ENCODE assay signal across 20 cellular contexts in the genomic region with DNA sequence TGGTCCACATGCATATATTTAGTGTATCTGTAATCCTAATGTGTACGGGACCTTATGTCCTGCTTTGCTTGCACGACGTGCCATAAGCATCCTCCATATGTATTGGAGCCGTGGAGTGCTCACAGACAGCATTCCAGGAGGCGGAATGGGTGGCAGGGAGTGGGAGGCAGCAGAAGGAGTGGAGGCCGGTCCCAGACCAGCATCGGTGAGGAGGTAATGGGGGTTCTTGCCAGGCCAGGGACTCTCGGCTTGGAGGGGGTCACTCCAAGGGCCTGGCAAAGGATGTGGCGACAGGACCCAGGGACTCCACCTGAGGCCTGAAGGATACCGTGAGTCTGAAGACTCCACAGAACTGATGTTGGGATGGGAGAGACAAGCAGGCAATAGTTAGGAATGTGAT.
A peak's percentile ranks its signal among the peaks of the same experiment; 100 is the strongest.
DNase-seq lines count a peak whose midpoint lies in the region; ATAC-seq and TF ChIP-seq lines count a peak whose summit lies in the region.
"Had no signal": no experiment of that assay in that cellular context is flagged by ENCODE, and none has a peak within 500 bp of the region (broad histone marks: within the 10 kb centered on the region; RNA-seq: fewer than 3 reads in every experiment).

No MANE protein-coding gene starts in this region.

- H3T11ph ChIP-seq in H9 (ENCODE audit: low read length): no peak overlapping the region

- H3K14ac ChIP-seq in H9 (ENCODE audit: insufficient read depth, low read length) (no peak overlapping the region), neuronal stem cell (ENCODE audit: low read length) (no peak overlapping the region)

- peaks cover 3% of the 10 kb centered on the region for H3K27me3 Mint-ChIP-seq in H9 (ENCODE audit: low read depth)

- H3K4ac ChIP-seq in H9 (ENCODE audit: low read depth, low read length) (no peak overlapping the region), neuronal stem cell (ENCODE audit: low read length) (no peak overlapping the region)

- no peak overlapping the region for H3K4me3 Mint-ChIP-seq in H9
- H3K4me3 Mint-ChIP-seq: B cell; CD4-positive, alpha-beta memory T cell; GM23338 had no signal

- H3K56ac ChIP-seq in H9 (ENCODE audit: insufficient read length, low read depth, low read length): no peak overlapping the region

- no peaks in the 10 kb centered on the region for H3K4me1 ChIP-seq in H9 (ENCODE audit: insufficient read depth, low read length)
- H3K4me1 ChIP-seq in neuronal stem cell (ENCODE audit: control insufficient read depth in 2 of 2, insufficient read depth in 1 of 2, low read depth in 1 of 2, low read length in 2 of 2): peaks cover 0 to 12% of the 10 kb centered on the region in 2 donors
- H3K4me1 ChIP-seq in spleen: no peaks in the 10 kb centered on the region

- no peak for TF ChIP-seq POLR2A in spleen (IDR thresholded peaks at IDR 0.05)

- peaks cover 0 to 2% of the 10 kb centered on the region in 2 experiments; a peak in 2 of 5 replicates for H3K9me3 Mint-ChIP-seq in H9
- H3K9me3 Mint-ChIP-seq: CD4-positive, alpha-beta memory T cell; GM23338 had no signal

- H3K9ac ChIP-seq in H9 (ENCODE audit: extremely low read depth, insufficient read length, low read length): no peak overlapping the region
- H3K9ac ChIP-seq in neuronal stem cell (ENCODE audit: low read depth, low read length, poor library complexity): no peak overlapping the region

- no peak overlapping the region; a peak in 1 of 7 replicates for H3K27ac Mint-ChIP-seq in H9
- H3K27ac Mint-ChIP-seq: B cell, GM23338 had no signal

- H3K27ac ChIP-seq in H9 (ENCODE audit: insufficient read length, low read depth, low read length) (no peak overlapping the region), neuronal stem cell (replicated peaks; ENCODE audit: low read length) (no peak overlapping the region), spleen (no peak overlapping the region)
- H3K27ac ChIP-seq: 22Rv1 had no signal

- peaks cover 24 to 40% of the 10 kb centered on the region in 2 experiments for H3K4me1 Mint-ChIP-seq in H9
- H3K4me1 Mint-ChIP-seq: B cell had no signal

- H3K36me3 ChIP-seq in neuronal stem cell (replicated peaks in 1 of 2; ENCODE audit: control insufficient read depth in 2 of 2, insufficient read depth in 2 of 2, low read length in 2 of 2): no peaks in the 10 kb centered on the region
- H3K36me3 ChIP-seq in spleen: no peaks in the 10 kb centered on the region

- H4K20me1 ChIP-seq in H9 (ENCODE audit: control insufficient read depth, insufficient read depth, insufficient read length): no peaks in the 10 kb centered on the region

- no peaks in the 10 kb centered on the region for H3K27me3 ChIP-seq in H9 (ENCODE audit: insufficient read depth, low read length)
- peaks cover 0 to 50% (median 0%) of the 10 kb centered on the region in 3 experiments for H3K27me3 ChIP-seq in neuronal stem cell (ENCODE audit: control insufficient read depth in 3 of 3, insufficient read depth in 3 of 3, low read depth in 1 of 3, low read length in 3 of 3)
- H3K27me3 ChIP-seq in spleen (replicated peaks in 1 of 7): peaks cover 0 to 57% (median 7%) of the 10 kb centered on the region in 7 donors

- no peak for ATAC-seq in Right ventricle myocardium inferior
- ATAC-seq in HG03354 (IDR thresholded peaks at IDR 0.05; ENCODE audit: poor library complexity, severe bottlenecking, unreplicated experiment): no peak
- no peak for ATAC-seq in GM18867 (IDR thresholded peaks at IDR 0.05; ENCODE audit: unreplicated experiment)
- ATAC-seq: GM12878, GM23338 had no signal

- H3K23me2 ChIP-seq in H9 (ENCODE audit: insufficient read length, low read depth, low read length, poor library complexity, severe bottlenecking): no peaks in the 10 kb centered on the region

- no peak overlapping the region for H3K4me2 ChIP-seq in H9 (ENCODE audit: insufficient read depth, insufficient read length, low read length)
- no peak overlapping the region for H3K4me2 ChIP-seq in neuronal stem cell (ENCODE audit: insufficient read depth, low read length, poor library complexity, severe bottlenecking)
- H3K4me2 ChIP-seq: GM23338 had no signal

- peak; percentile 7 for DNase-seq in cardiac septum (ENCODE audit: low spot score)
- DNase-seq in Right ventricle myocardium inferior (ENCODE audit: missing footprints): no peak
- peak; percentile 19 for DNase-seq in H9
- DNase-seq in neuronal stem cell (ENCODE audit: low spot score): no peak
- DNase-seq in spleen: peak; percentile 34
- DNase-seq in NCI-H82 treated with DMSO at 0.1 percent for 48 hours (lab: John Stamatoyannopoulos, UW; ENCODE audit: unreplicated experiment): no peak
- DNase-seq: C1 segment of cervical spinal cord; Calu3; CD4-positive, alpha-beta memory T cell; COR-L47; DMS153; DND-41; GDM1; HCEC 1CT had no signal

- H2BK120ac ChIP-seq in H9 (ENCODE audit: low read depth, low read length, poor library complexity, severe bottlenecking) (no peak overlapping the region), neuronal stem cell (ENCODE audit: low read depth, low read length) (no peak overlapping the region)

- WGBS in H9 (ENCODE audit: extremely low coverage, insufficient read length, low lambda C conversion rate): no CpG with 5 or more reads among the region's 10 CpGs
- no CpG with 5 or more reads among the region's 10 CpGs for WGBS in neuronal stem cell (ENCODE audit: extremely low coverage in 2 of 2, insufficient read length in 2 of 2, insufficient replicate concordance in 1 of 2), 2 donors
- WGBS in spleen, 5 donors: 90 to 96% (median 96%) methylated on average over 10 of the region's 10 CpGs

- H3K79me2 ChIP-seq in H9 (ENCODE audit: insufficient read depth, low read length): no peaks in the 10 kb centered on the region

- H3K18ac ChIP-seq in H9 (ENCODE audit: insufficient read length, low read depth, low read length) (no peak overlapping the region), neuronal stem cell (ENCODE audit: low read length) (peak overlapping the region; percentile 45)

- H3K36me3 Mint-ChIP-seq in H9 (ENCODE audit: insufficient read depth in 1 of 3, low read depth in 3 of 3): peaks cover 0 to 3% (median under 1%) of the 10 kb centered on the region in 3 experiments; a peak in 3 of 7 replicates
- H3K36me3 Mint-ChIP-seq: CD4-positive, alpha-beta memory T cell had no signal

- peak overlapping the region; percentile 40 for H4K8ac ChIP-seq in H9 (replicated peaks; ENCODE audit: insufficient read length, low read depth, low read length)
- H4K8ac ChIP-seq in neuronal stem cell (ENCODE audit: low read depth, low read length): no peak overlapping the region

- H2BK12ac ChIP-seq in H9 (ENCODE audit: insufficient read length, low read depth, low read length): no peak overlapping the region
- H2BK12ac ChIP-seq in neuronal stem cell (ENCODE audit: low read length): no peak overlapping the region

- no peak overlapping the region for H3K4me3 ChIP-seq in neuronal stem cell (ENCODE audit: low read length in 2 of 2)
- H3K4me3 ChIP-seq in spleen: no peak overlapping the region
- H3K4me3 ChIP-seq: GM12878, GM23338 had no signal

- H3K9me3 ChIP-seq in H9 (ENCODE audit: control insufficient read depth, low read depth, low read length) (no peaks in the 10 kb centered on the region), neuronal stem cell (replicated peaks in 1 of 2; ENCODE audit: control insufficient read depth in 2 of 2, insufficient read depth in 1 of 2, low read depth in 1 of 2, low read length in 2 of 2) (no peaks in the 10 kb centered on the region), spleen (no peaks in the 10 kb centered on the region)

- H2AFZ ChIP-seq in H9 (ENCODE audit: low read length) (no peak overlapping the region), neuronal stem cell (ENCODE audit: low read length) (no peak overlapping the region)
- H2AFZ ChIP-seq: GM23338 had no signal

- no peak for TF ChIP-seq CTCF in H9 (conservative IDR thresholded peaks at IDR 0.05)
- no peak for TF ChIP-seq CTCF in spleen (IDR thresholded peaks at IDR 0.05 in 8 of 11, conservative IDR thresholded peaks at IDR 0.05 in 3 of 11)

- H4K91ac ChIP-seq in H9 (ENCODE audit: insufficient read length, low read depth, low read length) (no peak overlapping the region), neuronal stem cell (ENCODE audit: low read depth, low read length, poor library complexity) (no peak overlapping the region)

- H3K79me1 ChIP-seq in H9 (ENCODE audit: insufficient read depth, low read depth, low read length, poor library complexity, severe bottlenecking): no peaks in the 10 kb centered on the region
- no peaks in the 10 kb centered on the region for H3K79me1 ChIP-seq in neuronal stem cell (ENCODE audit: low read depth, low read length)

- intact Hi-C loops in cardiac septum (cut with DNase I): no loop called here
- intact Hi-C loops in Right ventricle myocardium inferior (cut with DNase I): no loop called here
- intact Hi-C loops in spleen (cut with DNase I; ENCODE audit: low total_unique reads): no loop called here

- H3K23ac ChIP-seq in H9 (ENCODE audit: insufficient read length, low read depth, low read length): no peak overlapping the region
- H3K23ac ChIP-seq in neuronal stem cell (ENCODE audit: low read depth, low read length, poor library complexity): peak overlapping the region; percentile 29

- H2BK5ac ChIP-seq in H9 (ENCODE audit: insufficient read length, low read length) (no peak overlapping the region), neuronal stem cell (ENCODE audit: low read length) (no peak overlapping the region)

- H2BK20ac ChIP-seq in H9 (ENCODE audit: low read depth, low read length, poor library complexity, severe bottlenecking): no peak overlapping the region

- no peak overlapping the region for H4K5ac ChIP-seq in H9 (ENCODE audit: insufficient read length, low read depth, low read length)

- H2AK5ac ChIP-seq in H9 (ENCODE audit: insufficient read length, low read length) (no peak overlapping the region), neuronal stem cell (ENCODE audit: low read depth, low read length) (no peak overlapping the region)

- H2BK15ac ChIP-seq in H9 (ENCODE audit: low read depth, low read length) (no peak overlapping the region), neuronal stem cell (ENCODE audit: low read length) (peak overlapping the region; percentile 45)

Comparison
In these comparisons a context has a peak if more than half of its experiments do, and no peak if none do; other contexts are left out.
1. DNase-seq: peak in cardiac septum (single experiment), H9 (single experiment) and spleen (single experiment); none in Right ventricle myocardium inferior (single experiment), neuronal stem cell (single experiment) and NCI-H82 treated with DMSO at 0.1 percent for 48 hours (single experiment).